ENCODE assay signal across 8 cellular contexts in genomic region chr12:50025187-50026059, GRCh38. TPM values are rescaled to one million over a fixed set of nuclear protein-coding genes. Genes with fewer than 3 reads are reported as not detected.
A peak's percentile ranks its signal among the peaks of the same experiment; 100 is the strongest.
DNase-seq lines count a peak whose midpoint lies in the region; ATAC-seq lines count a peak whose summit lies in the region.

TSS of gene RACGAP1 (minus strand) at chr12:50025494. CDS start at chr12:50016715, 8,779 bp downstream.

- peak within 1 kb of the TSS; percentile 100 for H3K4me3 Mint-ChIP-seq in dendritic cell treated with granulocyte-macrophage colony-stimulating factor and Interleukin-4, amounts not matched to agents 40 ng/mL and 50 ng/mL, for 4 days

- DNase-seq in NCI-H748 (lab: John Stamatoyannopoulos, UW; ENCODE audit: unreplicated experiment) (peak; percentile 99), left lobe of liver (ENCODE audit: low spot score) (peak; percentile 97)
- peak; percentile 94 for DNase-seq in activated CD4-positive, alpha-beta T cell treated with anti-CD3 and anti-CD28 coated beads, Interleukin-2, amount 50 U/mL, for 1 hour
- peak; percentile 94 for DNase-seq in stimulated activated CD4-positive, alpha-beta T cell treated with anti-CD3 and anti-CD28 coated beads, Interleukin-2, amount 100 ng/mL, for 4 hours (ENCODE audit: low read depth)

- peaks cover 44% of the 10 kb centered on the region for H3K36me3 Mint-ChIP-seq in dendritic cell treated with granulocyte-macrophage colony-stimulating factor and Interleukin-4, amounts not matched to agents 40 ng/mL and 50 ng/mL, for 4 days (ENCODE audit: low read depth)

- H3K36me3 ChIP-seq in BLaER1 treated with 17β-estradiol and CSF1 and Interleukin-3, amounts not matched to agents 10 nM and 100 nM: peaks cover 0 to 31% (median 11%) of the 10 kb centered on the region in 11 experiments; a peak in 8 of 22 replicates

- no peaks in the 10 kb centered on the region for H3K27me3 ChIP-seq in BLaER1 treated with 17β-estradiol and CSF1 and Interleukin-3, amounts not matched to agents 10 nM and 100 nM

- peak within 1 kb of the TSS; percentile 81 to 97 (median 89) for H3K9ac ChIP-seq in BLaER1 treated with 17β-estradiol and CSF1 and Interleukin-3, amounts not matched to agents 10 nM and 100 nM

- peak within 1 kb of the TSS; percentile 73 to 88 (median 82) for H3K4me2 ChIP-seq in BLaER1 treated with 17β-estradiol and CSF1 and Interleukin-3, amounts not matched to agents 10 nM and 100 nM

- peak within 1 kb of the TSS; percentile 91 for H3K27ac Mint-ChIP-seq in dendritic cell treated with granulocyte-macrophage colony-stimulating factor and Interleukin-4, amounts not matched to agents 40 ng/mL and 50 ng/mL, for 4 days

- H3K4me1 Mint-ChIP-seq in dendritic cell treated with granulocyte-macrophage colony-stimulating factor and Interleukin-4, amounts not matched to agents 40 ng/mL and 50 ng/mL, for 4 days (ENCODE audit: low read depth): peaks cover 38% of the 10 kb centered on the region

- ATAC-seq in GM19351 (IDR thresholded peaks at IDR 0.05; ENCODE audit: unreplicated experiment): peak; percentile 99
- ATAC-seq in HG03521 (IDR thresholded peaks at IDR 0.05; ENCODE audit: unreplicated experiment): peak; percentile 96
- peak; percentile 98 for ATAC-seq in left lobe of liver

- peak within 1 kb of the TSS; percentile 75 to 98 (median 87) for H3K4me3 ChIP-seq in BLaER1 treated with 17β-estradiol and CSF1 and Interleukin-3, amounts not matched to agents 10 nM and 100 nM

- H3K27me3 Mint-ChIP-seq in dendritic cell treated with granulocyte-macrophage colony-stimulating factor and Interleukin-4, amounts not matched to agents 40 ng/mL and 50 ng/mL, for 4 days: no peaks in the 10 kb centered on the region

- H3K4me1 ChIP-seq in BLaER1 treated with 17β-estradiol and CSF1 and Interleukin-3, amounts not matched to agents 10 nM and 100 nM: peaks cover 21 to 44% (median 31%) of the 10 kb centered on the region in 10 experiments; a peak in 18 of 20 replicates

- H3K9me3 ChIP-seq in BLaER1 treated with 17β-estradiol and CSF1 and Interleukin-3, amounts not matched to agents 10 nM and 100 nM (replicated peaks in 1 of 11): no peaks in the 10 kb centered on the region

- no peaks in the 10 kb centered on the region for H3K9me3 Mint-ChIP-seq in dendritic cell treated with granulocyte-macrophage colony-stimulating factor and Interleukin-4, amounts not matched to agents 40 ng/mL and 50 ng/mL, for 4 days

- intact Hi-C loops in dendritic cell treated with granulocyte-macrophage colony-stimulating factor and Interleukin-4, amounts not matched to agents 40 ng/mL and 50 ng/mL, for 4 days (cut with micrococcal nuclease): no loop called here

- H3K27ac ChIP-seq in BLaER1 treated with 17β-estradiol and CSF1 and Interleukin-3, amounts not matched to agents 10 nM and 100 nM: peak within 1 kb of the TSS; percentile 41 to 97 (median 86); a peak in 21 of 22 replicates

- H4K20me1 ChIP-seq in BLaER1 treated with 17β-estradiol and CSF1 and Interleukin-3, amounts not matched to agents 10 nM and 100 nM: peaks cover 0 to 12% (median 7%) of the 10 kb centered on the region in 11 experiments; a peak in 8 of 22 replicates

RNA-seq across cellular contexts. Expression of gene RACGAP1, which starts in this region (rescaled TPM):
- 3.9 TPM for total RNA-seq in left lobe of liver

Comparison
In these comparisons a context has a peak if more than half of its experiments do, and no peak if none do; other contexts are left out.
1. Peak in every context shown above with its lines: DNase-seq, ATAC-seq, H3K4me3 ChIP-seq and H3K27ac ChIP-seq.